Comparison of ENCODE assay signal across 20 cellular contexts in the genomic region with DNA sequence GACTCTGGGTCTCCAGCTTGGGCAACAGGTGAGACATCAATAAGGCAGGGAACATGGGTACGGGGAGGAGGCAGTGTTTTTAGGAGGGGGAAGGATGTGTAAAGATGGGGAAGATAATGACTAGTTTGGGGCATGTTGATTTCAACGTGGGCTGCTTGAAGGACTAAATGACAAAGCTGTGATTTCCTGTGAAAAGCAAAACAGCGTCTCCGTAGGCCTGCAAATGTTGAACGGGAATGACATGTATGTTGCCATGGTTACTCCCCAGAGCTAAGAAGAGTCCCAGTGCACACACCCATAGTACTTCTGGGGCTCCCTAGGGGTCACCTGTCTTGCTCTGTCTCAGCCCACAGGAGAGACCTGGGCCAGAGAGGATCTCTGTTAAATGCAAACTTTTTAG.
"Had no signal": no experiment of that assay in that cellular context is flagged by ENCODE, and none has a peak within 500 bp of the region (broad histone marks: within the 10 kb centered on the region; RNA-seq: fewer than 3 reads in every experiment).

No MANE protein-coding gene starts in this region.

- H3K27me3 Mint-ChIP-seq: memory B cell; stimulated activated naive B cell treated with anti-CD40 and anti-IgM and Interleukin-4, amounts not matched to agents 10 μg/mL and 1 μg/mL and 100 μg/mL, for 72 hours had no signal

- H3K4me3 Mint-ChIP-seq: memory B cell; nephron progenitor cell; stimulated activated naive B cell treated with anti-CD40 and anti-IgM and Interleukin-4, amounts not matched to agents 10 μg/mL and 1 μg/mL and 100 μg/mL, for 72 hours had no signal

- DNase-seq: caudate nucleus; cortex of kidney; effector memory CD4-positive, alpha-beta T cell; esophagus squamous epithelium; foreskin fibroblast; hippocampal formation; kidney glomerular epithelial cell; lower lobe of right lung; midbrain; nephron progenitor cell; posterior cingulate gyrus; spleen; stimulated activated CD4-positive, alpha-beta T cell treated with anti-CD3 and anti-CD28 coated beads, Interleukin-15, amount 100 ng/mL, for 24 hours; stimulated activated CD4-positive, alpha-beta T cell treated with anti-CD3 and anti-CD28 coated beads, Interleukin-1b, Interleukin-23, amount 100 ng/mL, for 48 hours; stimulated activated CD4-positive, alpha-beta T cell treated with anti-CD3 and anti-CD28 coated beads, Interleukin-4, amount 100 ng/mL, for 24 hours; stimulated activated naive B cell treated with anti-CD40 and anti-IgM and Interleukin-4, amounts not matched to agents 10 μg/mL and 1 μg/mL and 100 μg/mL, for 72 hours; trophoblast cell had no signal

- H3K27ac Mint-ChIP-seq: memory B cell; nephron progenitor cell; stimulated activated naive B cell treated with anti-CD40 and anti-IgM and Interleukin-4, amounts not matched to agents 10 μg/mL and 1 μg/mL and 100 μg/mL, for 72 hours had no signal

- H3K36me3 Mint-ChIP-seq: stimulated activated naive B cell treated with anti-CD40 and anti-IgM and Interleukin-4, amounts not matched to agents 10 μg/mL and 1 μg/mL and 100 μg/mL, for 72 hours had no signal

- H3K9me3 Mint-ChIP-seq: memory B cell, nephron progenitor cell had no signal

- H3K4me3 ChIP-seq: esophagus squamous epithelium, lower lobe of right lung, spleen had no signal

- ATAC-seq: sciatic nerve; stimulated activated naive B cell treated with anti-CD40 and anti-IgM and Interleukin-4, amounts not matched to agents 10 μg/mL and 1 μg/mL and 100 μg/mL, for 72 hours had no signal

- H3K27me3 ChIP-seq: esophagus squamous epithelium, neutrophil, spleen had no signal

- H3K27ac ChIP-seq: esophagus squamous epithelium, lower lobe of right lung, neutrophil, spleen had no signal
